In genomic region chr3:124969963-124970722, GRCh38 we compare ENCODE assay signal across 1 cellular context.
TF ChIP-seq lines count a peak whose summit lies in the region.

No MANE protein-coding gene starts in this region.

TF ChIP-seq in GM12878, 131 proteins besides CTCF, POLR2A, EP300 and RAD21 (continued from another document):
- no peak for TF ChIP-seq IRF5 (IDR thresholded peaks at IDR 0.05; ENCODE audit: borderline replicate concordance)
- no peak for TF ChIP-seq HDAC6 (IDR thresholded peaks at IDR 0.05; ENCODE audit: unreplicated experiment)
TF ChIP-seq in GM12878: peak in this region for 0.
